In genomic region chr14:35741345-35742031, GRCh38 we compare ENCODE assay signal across 18 cellular contexts.
A peak's percentile ranks its signal among the peaks of the same experiment; 100 is the strongest.
DNase-seq lines count a peak whose midpoint lies in the region; ATAC-seq, FAIRE-seq and TF ChIP-seq lines count a peak whose summit lies in the region.
"Had no signal": no experiment of that assay in that cellular context is flagged by ENCODE, and none has a peak within 500 bp of the region (broad histone marks: within the 10 kb centered on the region; RNA-seq: fewer than 3 reads in every experiment).

No MANE protein-coding gene starts in this region.

- peak overlapping the region; percentile 35 for H3K27ac Mint-ChIP-seq in activated CD4-positive, alpha-beta T cell treated with anti-CD3 and anti-CD28 coated beads, Interleukin-2, amount 10 ng/mL, durations not matched to agents 24 days and 14 days
- H3K27ac Mint-ChIP-seq in activated CD8-positive, alpha-beta T cell treated with anti-CD3 and anti-CD28 coated beads for 36 hours: peak overlapping the region; percentile 78
- H3K27ac Mint-ChIP-seq in astrocyte (ENCODE audit: unreplicated experiment): no peak overlapping the region

- intact Hi-C loops in activated CD4-positive, alpha-beta T cell treated with anti-CD3 and anti-CD28 coated beads, Interleukin-2, amount 10 ng/mL, durations not matched to agents 24 days and 14 days (cut with micrococcal nuclease): loop anchor here (1.0 to 5.0 kb wide), 2 partner anchors 52 to 66 kb away; partner anchors contain the start of gene RALGAPA1
- intact Hi-C loops in activated CD8-positive, alpha-beta T cell treated with anti-CD3 and anti-CD28 coated beads for 36 hours (cut with micrococcal nuclease): loop anchor here (10.0 kb wide), 1 partner anchor 63 kb away; the partner anchor contains the start of gene RALGAPA1

- no peak for TF ChIP-seq POLR2A in GM12892 (IDR thresholded peaks at IDR 0.05; ENCODE audit: low read depth, low read length)

- no peak overlapping the region for H3K4me3 ChIP-seq in astrocyte (ENCODE audit: insufficient read depth, low read depth, low read length)

- no peaks in the 10 kb centered on the region for H3K27me3 Mint-ChIP-seq in activated CD4-positive, alpha-beta T cell treated with anti-CD3 and anti-CD28 coated beads, Interleukin-2, amount 10 ng/mL, durations not matched to agents 24 days and 14 days
- no peaks in the 10 kb centered on the region for H3K27me3 Mint-ChIP-seq in activated CD8-positive, alpha-beta T cell treated with anti-CD3 and anti-CD28 coated beads for 36 hours
- no peaks in the 10 kb centered on the region for H3K27me3 Mint-ChIP-seq in astrocyte (ENCODE audit: low read depth, unreplicated experiment)

- ATAC-seq in activated CD8-positive, alpha-beta T cell treated with anti-CD3 and anti-CD28 coated beads for 36 hours: peak; percentile 61
- ATAC-seq: Panc1 had no signal

- no peak overlapping the region for H3K4me2 ChIP-seq in astrocyte (ENCODE audit: low read length)

- no peaks in the 10 kb centered on the region for H4K20me1 ChIP-seq in astrocyte (ENCODE audit: insufficient read depth, low read length)

- POLR2A ChIA-PET in activated CD8-positive, alpha-beta T cell treated with anti-CD3 and anti-CD28 coated beads for 36 hours (lab: Charles Lee): interaction anchor here (0.6 kb wide), 1 partner anchor 18 kb away, joined by 3 read pairs; no protein-coding TSS in a partner anchor

- peaks cover 16% of the 10 kb centered on the region for H3K4me1 Mint-ChIP-seq in activated CD4-positive, alpha-beta T cell treated with anti-CD3 and anti-CD28 coated beads, Interleukin-2, amount 10 ng/mL, durations not matched to agents 24 days and 14 days
- H3K4me1 Mint-ChIP-seq in activated CD8-positive, alpha-beta T cell treated with anti-CD3 and anti-CD28 coated beads for 36 hours (ENCODE audit: low read depth): peaks cover 15% of the 10 kb centered on the region
- no peaks in the 10 kb centered on the region for H3K4me1 Mint-ChIP-seq in astrocyte (ENCODE audit: low read depth, unreplicated experiment)

- TF ChIP-seq CTCF in activated CD8-positive, alpha-beta T cell treated with anti-CD3 and anti-CD28 coated beads for 36 hours (IDR thresholded peaks at IDR 0.05): no peak
- no peak for TF ChIP-seq CTCF in astrocyte (IDR thresholded peaks at IDR 0.05; ENCODE audit: insufficient read depth, low read depth, low read length)

- no peaks in the 10 kb centered on the region for H3K9me3 Mint-ChIP-seq in activated CD4-positive, alpha-beta T cell treated with anti-CD3 and anti-CD28 coated beads, Interleukin-2, amount 10 ng/mL, durations not matched to agents 24 days and 14 days
- no peaks in the 10 kb centered on the region for H3K9me3 Mint-ChIP-seq in activated CD8-positive, alpha-beta T cell treated with anti-CD3 and anti-CD28 coated beads for 36 hours
- H3K9me3 Mint-ChIP-seq in astrocyte (ENCODE audit: unreplicated experiment): no peaks in the 10 kb centered on the region

- CTCF ChIA-PET in activated CD8-positive, alpha-beta T cell treated with anti-CD3 and anti-CD28 coated beads for 36 hours (lab: Charles Lee): no interaction called here

- H3K9ac ChIP-seq in astrocyte (ENCODE audit: low read length): no peak overlapping the region

- no peak overlapping the region for H3K27ac ChIP-seq in astrocyte (ENCODE audit: low read depth, low read length)

- no peak overlapping the region for H2AFZ ChIP-seq in astrocyte (ENCODE audit: low read depth, low read length)

- H3K27me3 ChIP-seq in astrocyte (ENCODE audit: insufficient read depth, low read length): no peaks in the 10 kb centered on the region

- DNase-seq in activated CD4-positive, alpha-beta T cell treated with anti-CD3 and anti-CD28 coated beads, Interleukin-2, amount 10 ng/mL, durations not matched to agents 24 days and 14 days: no peak
- DNase-seq in activated CD4-positive, alpha-beta T cell treated with anti-CD3 and anti-CD28 coated beads, Interleukin-2, amount 50 U/mL, for 4 hours: no peak
- DNase-seq in ELR (ENCODE audit: low read depth): peak; percentile 3
- no peak for DNase-seq in activated CD8-positive, alpha-beta T cell treated with anti-CD3 and anti-CD28 coated beads for 36 hours
- DNase-seq in astrocyte (ENCODE audit: low read depth): peak; percentile 2
- no peak for DNase-seq in GM12892 (ENCODE audit: insufficient read length)
- DNase-seq in DMS 273 treated with DMSO at 0.1 percent for 48 hours (lab: John Stamatoyannopoulos, UW): no peak
- no peak for DNase-seq in NCI-H1417 (lab: John Stamatoyannopoulos, UW)
- DNase-seq: C1 segment of cervical spinal cord, DMS153, EL, H7, MM.1S, NCI-H1417 treated with DMSO at 0.1 percent for 48 hours, NCI-H2029, NCI-H2171 treated with DMSO at 0.1 percent for 48 hours had no signal

- no peak for FAIRE-seq in astrocyte (lab: Jason Lieb, UNC)
- no peak for FAIRE-seq in GM12892 (lab: Jason Lieb, UNC)
- FAIRE-seq: A204.1 had no signal

- H3K36me3 Mint-ChIP-seq in activated CD4-positive, alpha-beta T cell treated with anti-CD3 and anti-CD28 coated beads, Interleukin-2, amount 10 ng/mL, durations not matched to agents 24 days and 14 days (ENCODE audit: low read depth): peaks cover 27% of the 10 kb centered on the region
- H3K36me3 Mint-ChIP-seq in activated CD8-positive, alpha-beta T cell treated with anti-CD3 and anti-CD28 coated beads for 36 hours (ENCODE audit: low read depth): peaks cover 21% of the 10 kb centered on the region
- H3K36me3 Mint-ChIP-seq in astrocyte (ENCODE audit: low read depth, unreplicated experiment): no peaks in the 10 kb centered on the region

- H3K79me2 ChIP-seq in astrocyte (ENCODE audit: insufficient read depth, low read length): no peaks in the 10 kb centered on the region

- peak overlapping the region; percentile 1 for H3K4me3 Mint-ChIP-seq in activated CD4-positive, alpha-beta T cell treated with anti-CD3 and anti-CD28 coated beads, Interleukin-2, amount 10 ng/mL, durations not matched to agents 24 days and 14 days
- H3K4me3 Mint-ChIP-seq in activated CD8-positive, alpha-beta T cell treated with anti-CD3 and anti-CD28 coated beads for 36 hours: no peak overlapping the region
- H3K4me3 Mint-ChIP-seq in astrocyte (ENCODE audit: unreplicated experiment): no peak overlapping the region

- H3K9me3 ChIP-seq in astrocyte (ENCODE audit: insufficient read depth, low read depth, low read length): no peaks in the 10 kb centered on the region

- H3K4me1 ChIP-seq in astrocyte (ENCODE audit: insufficient read depth, low read length): no peaks in the 10 kb centered on the region

- H3K36me3 ChIP-seq in astrocyte (ENCODE audit: insufficient read depth, low read length): peaks cover 3% of the 10 kb centered on the region

Comparison
In these comparisons a context has a peak if more than half of its experiments do, and no peak if none do; other contexts are left out.
1. DNase-seq: peak in ELR (single experiment) and astrocyte (single experiment); none in activated CD4-positive, alpha-beta T cell treated with anti-CD3 and anti-CD28 coated beads, Interleukin-2, amount 10 ng/mL, durations not matched to agents 24 days and 14 days (single experiment), activated CD4-positive, alpha-beta T cell treated with anti-CD3 and anti-CD28 coated beads, Interleukin-2, amount 50 U/mL, for 4 hours (0 of 2), activated CD8-positive, alpha-beta T cell treated with anti-CD3 and anti-CD28 coated beads for 36 hours (single experiment), GM12892 (single experiment), DMS 273 treated with DMSO at 0.1 percent for 48 hours (single experiment) and NCI-H1417 (0 of 3).